ENCODE assay signal across 1 cellular context in genomic region chr19:1243768-1244692, GRCh38.
TF ChIP-seq lines count a peak whose summit lies in the region.

No MANE protein-coding gene starts in this region.

TF ChIP-seq in GM12878, 131 proteins besides CTCF, POLR2A, EP300 and RAD21 (continues in another document):
- no peak for TF ChIP-seq CHD4 (IDR thresholded peaks at IDR 0.05)
- no peak for TF ChIP-seq ETV6 (conservative IDR thresholded peaks at IDR 0.05 in 1 of 2, IDR thresholded peaks at IDR 0.05 in 1 of 2; ENCODE audit: borderline replicate concordance in 1 of 2, low read depth in 1 of 2)
- TF ChIP-seq USF1 (IDR thresholded peaks at IDR 0.05; ENCODE audit: borderline replicate concordance, extremely low read length, insufficient read depth, low read depth, low read length), result peak; percentile 1
- TF ChIP-seq STAT3 (IDR thresholded peaks at IDR 0.05; ENCODE audit: low read depth, low read length), result no peak
- TF ChIP-seq FOXM1 (IDR thresholded peaks at IDR 0.05; ENCODE audit: low read depth, low read length), result no peak
- TF ChIP-seq MEF2A (IDR thresholded peaks at IDR 0.05; ENCODE audit: insufficient read depth, low read depth, low read length), result no peak
- TF ChIP-seq REST (IDR thresholded peaks at IDR 0.05; ENCODE audit: low read depth, low read length), result no peak
- TF ChIP-seq CBX3 (IDR thresholded peaks at IDR 0.05; ENCODE audit: borderline replicate concordance, low read depth), result no peak
- TF ChIP-seq BCL3 (IDR thresholded peaks at IDR 0.05; ENCODE audit: borderline replicate concordance, insufficient read depth, low read depth, low read length, poor library complexity, severe bottlenecking), result no peak
- no peak for TF ChIP-seq RCOR1 (conservative IDR thresholded peaks at IDR 0.05; ENCODE audit: low read depth, low read length)
- no peak for TF ChIP-seq FOS (IDR thresholded peaks at IDR 0.05; ENCODE audit: borderline replicate concordance, extremely low read depth, insufficient read length)
- no peak for TF ChIP-seq NKRF (conservative IDR thresholded peaks at IDR 0.05)
- TF ChIP-seq DPF2 (IDR thresholded peaks at IDR 0.05), result no peak; the same call in 1 of the 2 replicates
- TF ChIP-seq NR2C1 (IDR thresholded peaks at IDR 0.05), result no peak
- TF ChIP-seq SKIL (IDR thresholded peaks at IDR 0.05; ENCODE audit: low read depth, poor library complexity, severe bottlenecking), result no peak
- TF ChIP-seq HDAC2 (IDR thresholded peaks at IDR 0.05), result no peak
- TF ChIP-seq BHLHE40 (IDR thresholded peaks at IDR 0.05; ENCODE audit: borderline replicate concordance in 1 of 2, low read depth in 2 of 2, low read length in 1 of 2), result peak; percentile 38 to 43; a peak in 1 of 4 replicates
- TF ChIP-seq ESRRA (IDR thresholded peaks at IDR 0.05; ENCODE audit: low read length), result no peak
- 0 out of 2 replicates have a peak, but pooled peaks have one; percentile 28 for TF ChIP-seq POLR2AphosphoS2 (IDR thresholded peaks at IDR 0.05; ENCODE audit: low read depth, low read length)
- TF ChIP-seq IRF5 (IDR thresholded peaks at IDR 0.05; ENCODE audit: borderline replicate concordance), result no peak
- no peak for TF ChIP-seq WRNIP1 (IDR thresholded peaks at IDR 0.05; ENCODE audit: borderline replicate concordance, low read depth, low read length)
- TF ChIP-seq CREB1 (IDR thresholded peaks at IDR 0.05; ENCODE audit: low read depth), result 0 out of 2 replicates have a peak, but pooled peaks have one; percentile 7
- TF ChIP-seq TCF3 (IDR thresholded peaks at IDR 0.05; ENCODE audit: borderline replicate concordance, insufficient read depth, low read depth, low read length), result peak; percentile 85
- TF ChIP-seq EGR1 (IDR thresholded peaks at IDR 0.05; ENCODE audit: borderline replicate concordance in 1 of 2, low read depth in 2 of 2, low read length in 2 of 2), result no peak
- peak; percentile 75 for TF ChIP-seq YY1 (IDR thresholded peaks at IDR 0.05; ENCODE audit: low read depth, low read length)
- peak; percentile 30 for TF ChIP-seq MAX (IDR thresholded peaks at IDR 0.05; ENCODE audit: low read depth, low read length)
- no peak for TF ChIP-seq POU2F2 (IDR thresholded peaks at IDR 0.05; ENCODE audit: borderline replicate concordance, low read depth, low read length)
- TF ChIP-seq ATF3 (IDR thresholded peaks at IDR 0.05; ENCODE audit: borderline replicate concordance, extremely low read depth, low read depth, low read length), result no peak
- TF ChIP-seq HDAC6 (IDR thresholded peaks at IDR 0.05; ENCODE audit: unreplicated experiment), result no peak
- no peak for TF ChIP-seq JUND (IDR thresholded peaks at IDR 0.05; ENCODE audit: low read depth, low read length)
- no peak for TF ChIP-seq TCF7 (IDR thresholded peaks at IDR 0.05; ENCODE audit: borderline replicate concordance)
- TF ChIP-seq SP1 (IDR thresholded peaks at IDR 0.05; ENCODE audit: low read depth, low read length), result no peak
- TF ChIP-seq SREBF2 (IDR thresholded peaks at IDR 0.05; ENCODE audit: low read length), result no peak
- no peak for TF ChIP-seq ZBTB33 (IDR thresholded peaks at IDR 0.05)
- TF ChIP-seq SMARCA5 (IDR thresholded peaks at IDR 0.05), result peak; percentile 86; the same call in 1 of the 2 replicates
- TF ChIP-seq PML (IDR thresholded peaks at IDR 0.05; ENCODE audit: low read length), result no peak
- 0 out of 2 replicates have a peak, but pooled peaks have one; percentile 21 for TF ChIP-seq MLLT1 (IDR thresholded peaks at IDR 0.05)
- TF ChIP-seq IKZF1 (conservative IDR thresholded peaks at IDR 0.05), result peak; percentile 35; the same call in 1 of the 2 replicates
- TF ChIP-seq SMC3 (IDR thresholded peaks at IDR 0.05; ENCODE audit: borderline replicate concordance, low read length), result peak; percentile 97
- no peak for TF ChIP-seq SIX5 (IDR thresholded peaks at IDR 0.05; ENCODE audit: low read depth, low read length, severe bottlenecking)
- peak; percentile 79 for TF ChIP-seq MEF2B (IDR thresholded peaks at IDR 0.05; ENCODE audit: partially characterized antibody, poor library complexity, severe bottlenecking)
- peak; percentile 76 for TF ChIP-seq MXI1 (IDR thresholded peaks at IDR 0.05; ENCODE audit: low read depth, low read length)
- 0 out of 2 replicates have a peak, but pooled peaks have one; percentile 46 for TF ChIP-seq SIN3A (IDR thresholded peaks at IDR 0.05; ENCODE audit: low read depth, low read length)
- 0 out of 2 replicates have a peak, but pooled peaks have one; percentile 70 for TF ChIP-seq STAT1 (conservative IDR thresholded peaks at IDR 0.05)
- TF ChIP-seq ASH2L (IDR thresholded peaks at IDR 0.05; ENCODE audit: borderline replicate concordance, low read depth), result no peak
- TF ChIP-seq NR2C2 (IDR thresholded peaks at IDR 0.05; ENCODE audit: borderline replicate concordance, control insufficient read depth, insufficient read length, low read depth), result no peak
- TF ChIP-seq TCF12 (IDR thresholded peaks at IDR 0.05; ENCODE audit: low read depth, low read length), result peak; percentile 58; the same call in 1 of the 2 replicates
